27 cellular contexts compared by ENCODE assay signal in genomic region chr16:22664132-22664531, GRCh38.
DNase-seq lines count a peak whose midpoint lies in the region; ATAC-seq and TF ChIP-seq lines count a peak whose summit lies in the region.
"Had no signal": no experiment of that assay in that cellular context is flagged by ENCODE, and none has a peak within 500 bp of the region (broad histone marks: within the 10 kb centered on the region; RNA-seq: fewer than 3 reads in every experiment).

No MANE protein-coding gene starts in this region.

- no peak overlapping the region for H3K4me3 ChIP-seq in foreskin fibroblast (ENCODE audit: low read depth in 1 of 2, low read length in 2 of 2)
- H3K4me3 ChIP-seq: BLaER1, esophagus squamous epithelium, lung, SK-N-MC, spleen, thyroid gland had no signal

- H3K4me1 Mint-ChIP-seq in stimulated activated memory B cell treated with anti-CD40 and anti-IgM and Interleukin-4, amounts not matched to agents 10 μg/mL and 1 μg/mL and 100 μg/mL, for 72 hours = no peaks in the 10 kb centered on the region
- H3K4me1 Mint-ChIP-seq: brain, IgD-negative memory B cell had no signal

- H3K27me3 Mint-ChIP-seq in stimulated activated memory B cell treated with anti-CD40 and anti-IgM and Interleukin-4, amounts not matched to agents 10 μg/mL and 1 μg/mL and 100 μg/mL, for 72 hours = no peaks in the 10 kb centered on the region
- H3K27me3 Mint-ChIP-seq: brain; effector memory CD8-positive, alpha-beta T cell; stimulated activated naive CD8-positive, alpha-beta T cell treated with anti-CD3 and anti-CD28 coated beads, Interleukin-15, Interleukin-2, amounts not matched to agents 100 ng/mL and 50 ng/mL, for 24 hours had no signal

- ATAC-seq in stimulated activated memory B cell treated with anti-CD40 and anti-IgM and Interleukin-4, amounts not matched to agents 10 μg/mL and 1 μg/mL and 100 μg/mL, for 72 hours = peak; percentile 18
- ATAC-seq: effector memory CD8-positive, alpha-beta T cell had no signal

- no peak overlapping the region for H3K27ac Mint-ChIP-seq in stimulated activated memory B cell treated with anti-CD40 and anti-IgM and Interleukin-4, amounts not matched to agents 10 μg/mL and 1 μg/mL and 100 μg/mL, for 72 hours
- H3K27ac Mint-ChIP-seq: brain; effector memory CD8-positive, alpha-beta T cell; IgD-negative memory B cell; stimulated activated naive CD8-positive, alpha-beta T cell treated with anti-CD3 and anti-CD28 coated beads, Interleukin-15, Interleukin-2, amounts not matched to agents 100 ng/mL and 50 ng/mL, for 24 hours had no signal

- no peak for TF ChIP-seq CTCF in foreskin fibroblast (IDR thresholded peaks at IDR 0.05; ENCODE audit: low read depth, low read length)

- H3K9me3 Mint-ChIP-seq in stimulated activated memory B cell treated with anti-CD40 and anti-IgM and Interleukin-4, amounts not matched to agents 10 μg/mL and 1 μg/mL and 100 μg/mL, for 72 hours = no peaks in the 10 kb centered on the region
- H3K9me3 Mint-ChIP-seq: brain; effector memory CD8-positive, alpha-beta T cell; IgD-negative memory B cell; stimulated activated naive CD8-positive, alpha-beta T cell treated with anti-CD3 and anti-CD28 coated beads, Interleukin-15, Interleukin-2, amounts not matched to agents 100 ng/mL and 50 ng/mL, for 24 hours had no signal

- H3K36me3 Mint-ChIP-seq in stimulated activated memory B cell treated with anti-CD40 and anti-IgM and Interleukin-4, amounts not matched to agents 10 μg/mL and 1 μg/mL and 100 μg/mL, for 72 hours = no peaks in the 10 kb centered on the region
- H3K36me3 Mint-ChIP-seq: brain, IgD-negative memory B cell had no signal

- DNase-seq in NCI-H1436 (lab: John Stamatoyannopoulos, UW) (peak; percentile 10), NCI-H1436 treated with DMSO at 0.1 percent for 48 hours (lab: John Stamatoyannopoulos, UW) (no peak), NCI-H2196 (lab: John Stamatoyannopoulos, UW; ENCODE audit: unreplicated experiment) (peak; percentile 27), ecto neural progenitor cell (ENCODE audit: low spot score) (peak; percentile 41), middle frontal gyrus (ENCODE audit: extremely low spot score, low spot score) (no peak), foreskin fibroblast (no peak), A172 (ENCODE audit: low spot score) (no peak)
- DNase-seq: activated gamma-delta T cell treated with Interleukin-2 at 50 U/mL for 16 hours; activated T-cell treated with anti-CD3 and anti-CD28 coated beads for 4 hours; Caco-2; effector memory CD8-positive, alpha-beta T cell; esophagus squamous epithelium; GOT3; NCI-H146; NCI-H345; occipital lobe; retina; spleen; stimulated activated CD4-positive, alpha-beta T cell treated with anti-CD3 and anti-CD28 coated beads, Interleukin-4, amount 100 ng/mL, for 1 hour; thyroid gland had no signal

- H3K4me3 Mint-ChIP-seq in stimulated activated memory B cell treated with anti-CD40 and anti-IgM and Interleukin-4, amounts not matched to agents 10 μg/mL and 1 μg/mL and 100 μg/mL, for 72 hours = no peak overlapping the region
- H3K4me3 Mint-ChIP-seq: brain; effector memory CD8-positive, alpha-beta T cell; IgD-negative memory B cell; stimulated activated naive CD8-positive, alpha-beta T cell treated with anti-CD3 and anti-CD28 coated beads, Interleukin-15, Interleukin-2, amounts not matched to agents 100 ng/mL and 50 ng/mL, for 24 hours had no signal

Comparison
In these comparisons a context has a peak if more than half of its experiments do, and no peak if none do; other contexts are left out.
1. DNase-seq: peak in NCI-H1436 (single experiment), NCI-H2196 (single experiment) and ecto neural progenitor cell (single experiment); none in NCI-H1436 treated with DMSO at 0.1 percent for 48 hours (single experiment), middle frontal gyrus (single experiment), foreskin fibroblast (0 of 2) and A172 (single experiment).